In genomic region chr3:55797084-55797483, GRCh38 we compare ENCODE assay signal across 14 cellular contexts.
DNase-seq lines count a peak whose midpoint lies in the region; ATAC-seq and TF ChIP-seq lines count a peak whose summit lies in the region.
"Had no signal": no experiment of that assay in that cellular context is flagged by ENCODE, and none has a peak within 500 bp of the region (broad histone marks: within the 10 kb centered on the region; RNA-seq: fewer than 3 reads in every experiment).

No MANE protein-coding gene starts in this region.

- H3K4me2 ChIP-seq in smooth muscle cell = peak overlapping the region; percentile 44

- DNase-seq in M059J (ENCODE audit: low read depth) = peak; percentile 1
- DNase-seq in astrocyte of the hippocampus (ENCODE audit: low read depth, low spot score) = peak; percentile 58
- DNase-seq in iris pigment epithelial cell (ENCODE audit: low read depth) = peak; percentile 2
- no peak for DNase-seq in smooth muscle cell (lab: John Stamatoyannopoulos, UW; ENCODE audit: unreplicated experiment)
- DNase-seq in left ventricle myocardium superior = no peak
- DNase-seq in NK-92 treated with Interleukin-12 subunit alpha and Interleukin-12 subunit beta, amount 100 ng/mL, for 24 hours (lab: John Stamatoyannopoulos, UW) = no peak
- DNase-seq: C1 segment of cervical spinal cord; Calu3; CD4-positive, alpha-beta T cell; DMS 273 treated with DMSO at 0.1 percent for 48 hours; GDM1; HCEC 1CT; HFFc6 had no signal

- peaks cover 4% of the 10 kb centered on the region for H3F3A ChIP-seq in smooth muscle cell (ENCODE audit: low read depth)

- H3K4me1 ChIP-seq in smooth muscle cell (ENCODE audit: low read depth) = no peaks in the 10 kb centered on the region

- H3K9ac ChIP-seq in smooth muscle cell (ENCODE audit: low read depth) = no peak overlapping the region

- 30% methylated on average over 1 of the region's 1 CpG for WGBS in smooth muscle cell (ENCODE audit: low lambda C conversion rate)

- no peak for TF ChIP-seq CTCF in smooth muscle cell (IDR thresholded peaks at IDR 0.05; ENCODE audit: borderline replicate concordance, insufficient read depth, poor library complexity, severe bottlenecking)

- H3K4me3 ChIP-seq in smooth muscle cell = no peak overlapping the region

- H2AFZ ChIP-seq in smooth muscle cell (ENCODE audit: low read depth) = no peak overlapping the region

- H3K79me2 ChIP-seq in smooth muscle cell (ENCODE audit: low read depth) = no peaks in the 10 kb centered on the region

- H3K27me3 ChIP-seq in smooth muscle cell (ENCODE audit: low read depth) = no peaks in the 10 kb centered on the region

- H3K9me3 ChIP-seq in smooth muscle cell (replicated peaks; ENCODE audit: low read depth) = no peaks in the 10 kb centered on the region

- H3K36me3 ChIP-seq in smooth muscle cell (ENCODE audit: low read depth) = no peaks in the 10 kb centered on the region

- intact Hi-C loops in left ventricle myocardium superior (cut with micrococcal nuclease) = no loop called here

- no peaks in the 10 kb centered on the region for H4K20me1 ChIP-seq in smooth muscle cell (ENCODE audit: low read depth)

- H3K27ac ChIP-seq in smooth muscle cell (ENCODE audit: low read depth) = no peak overlapping the region

- no peak for ATAC-seq in left ventricle myocardium superior
- no peak for ATAC-seq in HG03571 (IDR thresholded peaks at IDR 0.05; ENCODE audit: unreplicated experiment)

Comparison
In these comparisons a context has a peak if more than half of its experiments do, and no peak if none do; other contexts are left out.
1. DNase-seq: peak in M059J (single experiment), astrocyte of the hippocampus (single experiment) and iris pigment epithelial cell (single experiment); none in smooth muscle cell (single experiment), left ventricle myocardium superior (single experiment) and NK-92 treated with Interleukin-12 subunit alpha and Interleukin-12 subunit beta, amount 100 ng/mL, for 24 hours (single experiment).